In the genomic region with DNA sequence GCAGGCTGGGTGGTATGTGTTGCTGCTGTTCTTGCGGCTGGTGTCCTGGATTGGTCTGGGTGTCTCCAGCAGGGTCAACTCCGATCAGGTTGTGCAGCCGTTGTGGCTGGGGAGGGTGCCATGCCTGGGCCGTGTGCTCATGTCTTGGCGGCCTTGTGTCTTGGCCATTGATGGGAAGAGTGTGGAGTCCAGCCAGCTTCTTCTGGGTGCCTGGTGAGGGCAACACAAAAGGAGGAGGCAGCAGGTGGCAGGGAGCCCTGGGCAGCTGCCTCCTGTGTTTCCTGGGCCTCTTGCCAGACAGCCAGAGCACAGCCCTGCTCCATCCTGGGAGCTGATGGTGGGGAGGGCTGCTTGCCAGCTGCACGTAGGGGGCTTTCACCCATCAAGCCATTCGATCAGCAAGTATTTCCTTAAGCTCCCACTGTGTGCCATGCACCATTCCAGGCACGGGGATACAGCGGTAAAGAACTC, we compare ENCODE assay signal across 10 cellular contexts. TPM values are rescaled to one million over a fixed set of nuclear protein-coding genes. Genes with fewer than 3 reads are reported as not detected.
DNase-seq lines count a peak whose midpoint lies in the region; ATAC-seq and TF ChIP-seq lines count a peak whose summit lies in the region.
"Had no signal": no experiment of that assay in that cellular context is flagged by ENCODE, and none has a peak within 500 bp of the region (broad histone marks: within the 10 kb centered on the region; RNA-seq: fewer than 3 reads in every experiment).

No MANE protein-coding gene starts in this region.

- peaks cover 21% of the 10 kb centered on the region for H3K36me3 ChIP-seq in A673 (ENCODE audit: insufficient read depth, low read length, poor library complexity, severe bottlenecking)

- POLR2A ChIA-PET in A673 (lab: Charles Lee; ENCODE audit: low non-redundant PET) = interaction anchor here (0.6 kb wide), 1 partner anchor 340 kb away, joined by 3 read pairs; no protein-coding TSS in a partner anchor

- intact Hi-C loops in A673 (cut with micrococcal nuclease; ENCODE audit: unreplicated experiment) = no loop called here

- H3K4me3 ChIP-seq in A673 (ENCODE audit: low read depth, low read length, poor library complexity, severe bottlenecking) = no peak overlapping the region
- H3K4me3 ChIP-seq: dorsolateral prefrontal cortex had no signal

- peak; percentile 36 for DNase-seq in A673 (ENCODE audit: low spot score)
- peak; percentile 76 for DNase-seq in NCI-H1092 (lab: John Stamatoyannopoulos, UW)
- peak; percentile 60 for DNase-seq in astrocyte of the hippocampus (ENCODE audit: low read depth, low spot score)
- DNase-seq in midbrain (lab: John Stamatoyannopoulos, UW) = peak; percentile 69
- no peak for DNase-seq in CD1c-positive myeloid dendritic cell (ENCODE audit: extremely low spot score)
- DNase-seq in islet precursor cell = no peak
- DNase-seq in superior temporal gyrus (ENCODE audit: extremely low spot score) = no peak
- DNase-seq: activated T-cell treated with anti-CD3 and anti-CD28 coated beads for 4 hours had no signal

- ATAC-seq in HG02938 (IDR thresholded peaks at IDR 0.05; ENCODE audit: unreplicated experiment) = no peak

- no peaks in the 10 kb centered on the region for H3K9me3 ChIP-seq in A673 (ENCODE audit: low read depth, low read length, poor library complexity, severe bottlenecking)

- CTCF ChIA-PET in A673 (lab: Charles Lee) = no interaction called here

- peak overlapping the region; percentile 37 for H3K27ac ChIP-seq in A673 (ENCODE audit: low read depth, low read length, poor library complexity, severe bottlenecking)
- H3K27ac ChIP-seq: dorsolateral prefrontal cortex had no signal

- no peaks in the 10 kb centered on the region for H3K27me3 ChIP-seq in A673 (replicated peaks; ENCODE audit: insufficient read depth, low read depth, low read length, poor library complexity)
- H3K27me3 ChIP-seq: dorsolateral prefrontal cortex had no signal

- H3K4me1 ChIP-seq in A673 (ENCODE audit: insufficient read depth, low read length, poor library complexity, severe bottlenecking) = peaks cover 32% of the 10 kb centered on the region

- TF ChIP-seq CTCF in A673 (conservative IDR thresholded peaks at IDR 0.05; ENCODE audit: low read depth, low read length) = no peak

- BruUV-seq in A673 (replicated peaks; lab: Mats Ljungman, UMichigan) = no TSS peak

RNA-seq across cellular contexts. Expression of gene CHAC1, which starts 4.3 kb away (rescaled TPM):
- total RNA-seq in A673 (2021) = 11.6 and 26.8 TPM in 2 replicates

RNA-seq across cellular contexts. Expression of gene DLL4, which starts 28.5 kb away (rescaled TPM):
- 0.11 and 0.15 TPM in 2 replicates for total RNA-seq in A673 (2021)

Comparison
In these comparisons a context has a peak if more than half of its experiments do, and no peak if none do; other contexts are left out.
1. DNase-seq: peak in A673 (single experiment), NCI-H1092 (single experiment), astrocyte of the hippocampus (single experiment) and midbrain (single experiment); none in CD1c-positive myeloid dendritic cell (single experiment), islet precursor cell (single experiment) and superior temporal gyrus (single experiment).